ENCODE assay signal across 6 cellular contexts in the genomic region with DNA sequence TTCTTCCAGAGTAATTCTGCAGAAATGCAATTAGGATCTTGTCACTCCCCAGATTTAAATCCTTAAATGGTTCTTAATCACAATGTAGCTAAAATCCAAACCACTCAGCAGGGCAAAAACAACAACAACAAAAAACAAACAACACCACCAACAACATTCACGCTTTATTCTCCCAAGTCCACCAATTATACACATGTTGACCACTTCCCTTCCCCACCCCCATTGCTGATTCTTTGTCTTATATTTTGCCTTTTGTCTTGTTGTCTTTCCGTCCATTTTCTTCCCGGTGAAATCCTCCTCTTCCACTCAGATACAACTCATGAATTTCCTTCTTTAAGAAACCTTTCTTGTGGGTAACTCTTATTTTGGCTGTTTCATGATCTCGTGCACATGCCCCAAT.
"Had no signal": no experiment of that assay in that cellular context is flagged by ENCODE, and none has a peak within 500 bp of the region (broad histone marks: within the 10 kb centered on the region; RNA-seq: fewer than 3 reads in every experiment).

No MANE protein-coding gene starts in this region.

- H3K4me3 ChIP-seq: K562 had no signal

- H3K27ac ChIP-seq: HL-60, KMS-11 had no signal

- DNase-seq: IMR-90, KBM-7, KG1 had no signal
